Comparison of ENCODE assay signal across 11 cellular contexts in genomic region chr5:119537704-119538103, GRCh38.
DNase-seq lines count a peak whose midpoint lies in the region; ATAC-seq and TF ChIP-seq lines count a peak whose summit lies in the region.
"Had no signal": no experiment of that assay in that cellular context is flagged by ENCODE, and none has a peak within 500 bp of the region (broad histone marks: within the 10 kb centered on the region; RNA-seq: fewer than 3 reads in every experiment).

No MANE protein-coding gene starts in this region.

- no peak overlapping the region for H3K27ac Mint-ChIP-seq in stimulated activated effector memory CD8-positive, alpha-beta T cell treated with anti-CD3 and anti-CD28 coated beads, Interleukin-12 subunit alpha, Interleukin-12 subunit beta, amount 100 ng/mL, for 72 hours
- H3K27ac Mint-ChIP-seq in activated naive CD8-positive, alpha-beta T cell treated with anti-CD3 and anti-CD28 coated beads, Interleukin-2, amount 50 U/mL, for 24 hours, result no peak overlapping the region

- no peaks in the 10 kb centered on the region for H3K79me2 ChIP-seq in OCI-LY3 (ENCODE audit: low read length)

- peak; percentile 98 for ATAC-seq in HG02840 (IDR thresholded peaks at IDR 0.05; ENCODE audit: low FRiP score, unreplicated experiment)
- peak; percentile 70 for ATAC-seq in stimulated activated effector memory CD8-positive, alpha-beta T cell treated with anti-CD3 and anti-CD28 coated beads, Interleukin-12 subunit alpha, Interleukin-12 subunit beta, amount 100 ng/mL, for 72 hours
- ATAC-seq in activated naive CD8-positive, alpha-beta T cell treated with anti-CD3 and anti-CD28 coated beads, Interleukin-2, amount 50 U/mL, for 24 hours, result no peak

- H3K4me1 Mint-ChIP-seq in stimulated activated effector memory CD8-positive, alpha-beta T cell treated with anti-CD3 and anti-CD28 coated beads, Interleukin-12 subunit alpha, Interleukin-12 subunit beta, amount 100 ng/mL, for 72 hours, result no peaks in the 10 kb centered on the region
- peaks cover 2% of the 10 kb centered on the region for H3K4me1 Mint-ChIP-seq in activated naive CD8-positive, alpha-beta T cell treated with anti-CD3 and anti-CD28 coated beads, Interleukin-2, amount 50 U/mL, for 24 hours

- H3K4me1 ChIP-seq in OCI-LY3 (ENCODE audit: low read length) (peaks cover 20% of the 10 kb centered on the region), SJCRH30 (no peaks in the 10 kb centered on the region)
- H3K4me1 ChIP-seq: prostate gland had no signal

- no peak overlapping the region for H3K4me3 Mint-ChIP-seq in stimulated activated effector memory CD8-positive, alpha-beta T cell treated with anti-CD3 and anti-CD28 coated beads, Interleukin-12 subunit alpha, Interleukin-12 subunit beta, amount 100 ng/mL, for 72 hours
- no peak overlapping the region for H3K4me3 Mint-ChIP-seq in activated naive CD8-positive, alpha-beta T cell treated with anti-CD3 and anti-CD28 coated beads, Interleukin-2, amount 50 U/mL, for 24 hours

- H4K20me1 ChIP-seq in OCI-LY3 (ENCODE audit: insufficient read depth, low read length), result no peaks in the 10 kb centered on the region

- H3K9me3 Mint-ChIP-seq in stimulated activated effector memory CD8-positive, alpha-beta T cell treated with anti-CD3 and anti-CD28 coated beads, Interleukin-12 subunit alpha, Interleukin-12 subunit beta, amount 100 ng/mL, for 72 hours, result no peaks in the 10 kb centered on the region
- H3K9me3 Mint-ChIP-seq in activated naive CD8-positive, alpha-beta T cell treated with anti-CD3 and anti-CD28 coated beads, Interleukin-2, amount 50 U/mL, for 24 hours, result no peaks in the 10 kb centered on the region
- H3K9me3 Mint-ChIP-seq: IgD-negative memory B cell had no signal

- H3K36me3 ChIP-seq in OCI-LY3 (replicated peaks; ENCODE audit: low read depth, low read length) (peaks cover 11% of the 10 kb centered on the region), SJCRH30 (no peaks in the 10 kb centered on the region)
- H3K36me3 ChIP-seq: prostate gland had no signal

- H3K9me3 ChIP-seq in OCI-LY3 (ENCODE audit: insufficient read depth, low read length) (no peaks in the 10 kb centered on the region), SJCRH30 (replicated peaks) (no peaks in the 10 kb centered on the region)
- H3K9me3 ChIP-seq: prostate gland had no signal

- no peaks in the 10 kb centered on the region for H3K27me3 Mint-ChIP-seq in activated naive CD8-positive, alpha-beta T cell treated with anti-CD3 and anti-CD28 coated beads, Interleukin-2, amount 50 U/mL, for 24 hours
- H3K27me3 Mint-ChIP-seq: IgD-negative memory B cell had no signal

- peaks cover 21% of the 10 kb centered on the region for H3K36me3 Mint-ChIP-seq in stimulated activated effector memory CD8-positive, alpha-beta T cell treated with anti-CD3 and anti-CD28 coated beads, Interleukin-12 subunit alpha, Interleukin-12 subunit beta, amount 100 ng/mL, for 72 hours
- H3K36me3 Mint-ChIP-seq in activated naive CD8-positive, alpha-beta T cell treated with anti-CD3 and anti-CD28 coated beads, Interleukin-2, amount 50 U/mL, for 24 hours (ENCODE audit: low read depth), result peaks cover 34% of the 10 kb centered on the region

- no peak for TF ChIP-seq CTCF in OCI-LY3 (IDR thresholded peaks at IDR 0.05; ENCODE audit: low read depth, low read length)

- no peak overlapping the region for H2AFZ ChIP-seq in OCI-LY3 (ENCODE audit: low read depth, low read length)

- peak overlapping the region; percentile 56 for H3K27ac ChIP-seq in OCI-LY3 (ENCODE audit: low read length)
- H3K27ac ChIP-seq in SJCRH30, result no peak overlapping the region
- H3K27ac ChIP-seq: prostate gland had no signal

- H3K4me3 ChIP-seq in OCI-LY3 (ENCODE audit: low read length) (no peak overlapping the region), SJCRH30 (no peak overlapping the region)
- H3K4me3 ChIP-seq: prostate gland had no signal

- H3K9ac ChIP-seq in OCI-LY3 (ENCODE audit: low read length), result no peak overlapping the region

- peak overlapping the region; percentile 55 for H3K4me2 ChIP-seq in OCI-LY3 (ENCODE audit: low read length)

- H3K27me3 ChIP-seq in OCI-LY3 (ENCODE audit: low read depth, low read length) (no peaks in the 10 kb centered on the region), SJCRH30 (no peaks in the 10 kb centered on the region)

- peak; percentile 5 for DNase-seq in activated CD4-positive, alpha-beta T cell treated with anti-CD3 and anti-CD28 coated beads for 48 hours
- no peak for DNase-seq in activated CD4-positive, alpha-beta T cell treated with anti-CD3 and anti-CD28 coated beads for 4 hours
- no peak for DNase-seq in stimulated activated effector memory CD8-positive, alpha-beta T cell treated with anti-CD3 and anti-CD28 coated beads, Interleukin-12 subunit alpha, Interleukin-12 subunit beta, amount 100 ng/mL, for 72 hours (ENCODE audit: low spot score in 2 of 2)
- DNase-seq in activated naive CD8-positive, alpha-beta T cell treated with anti-CD3 and anti-CD28 coated beads, Interleukin-2, amount 50 U/mL, for 24 hours, result no peak
- no peak for DNase-seq in SJCRH30
- no peak for DNase-seq in amniotic stem cell (lab: John Stamatoyannopoulos, UW)
- DNase-seq: activated CD4-positive, alpha-beta T cell treated with anti-CD3 and anti-CD28 coated beads, Interleukin-2, amount 50 U/mL, for 1 hour had no signal
